In genomic region chr9:76206821-76207220, GRCh38 we compare ENCODE assay signal across 19 cellular contexts.
"Had no signal": no experiment of that assay in that cellular context is flagged by ENCODE, and none has a peak within 500 bp of the region (broad histone marks: within the 10 kb centered on the region; RNA-seq: fewer than 3 reads in every experiment).

No MANE protein-coding gene starts in this region.

- H3K9me3 ChIP-seq: esophagus muscularis mucosa, gastroesophageal sphincter, heart left ventricle, left lung, right lobe of liver, stomach, upper lobe of left lung had no signal

- H3K4me1 ChIP-seq: esophagus muscularis mucosa, gastroesophageal sphincter, heart left ventricle, left lung, right lobe of liver, stomach had no signal

- DNase-seq: activated CD4-positive, alpha-beta T cell treated with anti-CD3 and anti-CD28 coated beads, Interleukin-2, amount 10 ng/mL, durations not matched to agents 24 days and 14 days; activated CD8-positive, alpha-beta T cell treated with anti-CD3 and anti-CD28 coated beads for 36 hours; activated naive CD4-positive, alpha-beta T cell treated with Interleukin-2 at 50 U/mL for 16 hours; activated T-cell treated with anti-CD3 and anti-CD28 coated beads, Interleukin-2, amount 50 U/mL, for 1 hour; brain microvascular endothelial cell; cortex of kidney; heart left ventricle; left lung; right lobe of liver; small intestine; stimulated activated CD4-positive, alpha-beta T cell treated with anti-CD3 and anti-CD28 coated beads, Interleukin-15, amount 100 ng/mL, for 24 hours; stimulated activated CD4-positive, alpha-beta T cell treated with anti-CD3 and anti-CD28 coated beads, Interleukin-4, amount 100 ng/mL, for 1 hour; stomach; T-helper 1 cell; T-helper 9 cell; upper lobe of left lung had no signal

- H3K27me3 ChIP-seq: brain microvascular endothelial cell, esophagus muscularis mucosa, gastroesophageal sphincter, left lung, right lobe of liver, stomach, upper lobe of left lung had no signal

- H3K4me3 ChIP-seq: esophagus muscularis mucosa, gastroesophageal sphincter, heart left ventricle, left lung, right lobe of liver, stomach, upper lobe of left lung had no signal

- FAIRE-seq: islet of Langerhans, small intestine had no signal

- H3K27ac ChIP-seq: brain microvascular endothelial cell, esophagus muscularis mucosa, gastroesophageal sphincter, heart left ventricle, left lung, right lobe of liver, stomach, upper lobe of left lung had no signal

- H3K36me3 ChIP-seq: brain microvascular endothelial cell, esophagus muscularis mucosa, gastroesophageal sphincter, heart left ventricle, left lung, right lobe of liver, stomach, upper lobe of left lung had no signal
